Comparison of ENCODE assay signal across 8 cellular contexts in the genomic region with DNA sequence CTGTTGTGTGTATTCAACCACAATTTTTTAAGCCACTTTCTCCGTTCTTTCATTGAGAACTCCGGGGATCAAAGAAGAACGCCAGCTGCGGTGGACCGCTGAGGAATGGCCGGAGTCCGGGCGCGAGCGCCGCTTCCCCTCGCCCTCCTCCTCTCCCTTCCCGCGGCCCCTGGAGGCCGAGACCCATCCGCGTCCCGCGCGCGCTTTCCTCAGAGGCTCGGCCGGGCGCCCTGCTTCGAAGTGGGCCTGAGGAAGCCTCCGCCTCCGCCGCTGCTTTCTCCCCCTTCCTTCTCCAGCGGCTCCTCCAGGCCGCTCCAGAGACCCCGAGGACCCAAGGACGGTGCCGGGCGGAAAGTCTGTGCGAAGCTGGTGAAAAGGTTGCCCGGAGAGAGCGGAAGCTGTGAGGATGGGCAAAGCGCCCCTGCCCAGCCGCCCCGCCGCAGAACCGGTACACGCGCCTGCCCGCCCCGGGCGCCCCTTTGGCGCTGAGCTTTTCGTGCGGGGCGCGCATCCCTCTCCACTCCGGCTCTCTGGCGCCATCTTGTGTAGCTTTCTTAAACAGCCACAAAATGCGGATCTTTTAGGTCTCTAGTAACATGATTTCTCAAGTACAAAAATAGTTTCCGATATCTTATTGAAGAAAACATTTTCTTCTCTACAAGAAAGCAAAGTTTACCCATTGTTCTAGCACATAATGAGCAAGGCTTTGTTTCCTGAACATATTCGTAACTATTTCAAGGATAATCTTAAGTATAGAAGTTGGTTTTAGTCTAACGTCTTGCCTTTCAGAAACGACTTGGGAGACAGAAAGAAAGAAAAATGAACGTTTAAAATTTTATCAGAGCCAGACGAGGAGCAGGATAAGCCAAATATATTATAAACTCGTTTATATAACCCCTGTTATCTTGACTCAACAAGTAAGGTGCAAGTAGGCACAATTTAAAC. TPM values are rescaled to one million over a fixed set of nuclear protein-coding genes. Genes with fewer than 3 reads are reported as not detected.
DNase-seq lines count a peak whose midpoint lies in the region; ATAC-seq and TF ChIP-seq lines count a peak whose summit lies in the region.

No MANE protein-coding gene starts in this region.

- no peak for TF ChIP-seq POLR2A in HCT116 (IDR thresholded peaks at IDR 0.05; ENCODE audit: borderline replicate concordance, extremely low read depth, insufficient read depth, insufficient read length)

- RAD21 ChIA-PET in HCT116 (lab: Charles Lee; ENCODE audit: low non-redundant PET in 1 of 2, low total read pairs in 2 of 2, uncharacterized antibody in 2 of 2, unreplicated experiment in 2 of 2) = interaction anchor here (0.6 to 2.0 kb wide), 4 partner anchors 17 to 193 kb away, joined by 3 to 6 read pairs (median 3); no protein-coding TSS in a partner anchor

- no peaks in the 10 kb centered on the region; a peak in 1 of 4 replicates for H3K9me3 ChIP-seq in HCT116 (ENCODE audit: control insufficient read depth in 1 of 2, insufficient read depth in 1 of 2, low read depth in 1 of 2, low read length in 2 of 2)
- no peaks in the 10 kb centered on the region for H3K9me3 ChIP-seq in right cardiac atrium (ENCODE audit: control insufficient read depth, low read length)

- DNase-seq in GM04503 (ENCODE audit: low read depth) (peak; percentile 8), HCT116 (ENCODE audit: low read depth, low spot score) (peak; percentile 33), NCI-H1105 (lab: John Stamatoyannopoulos, UW) (peak; percentile 37), right cardiac atrium (peak; percentile 74 to 88 (median 86)), pulmonary artery endothelial cell (ENCODE audit: low read depth, low spot score) (peak; percentile 8)

- H3K27ac Mint-ChIP-seq in T-helper 1 cell treated with Interleukin-12 subunit alpha and Interleukin-12 subunit beta and Interleukin-4 antibody, amounts not matched to agents 30 μg/mL and 1 μg/mL, for 36 hours = no peak overlapping the region

- H3K4me1 ChIP-seq in HCT116 (ENCODE audit: control insufficient read depth in 1 of 2, insufficient read depth in 2 of 2, low read length in 2 of 2) (0 out of 4 replicates have a peak, but pooled peaks cover 0 to 3% of the 10 kb centered on the region in 2 experiments), right cardiac atrium (ENCODE audit: control insufficient read depth, insufficient read depth, low read length) (no peaks in the 10 kb centered on the region), urinary bladder (ENCODE audit: insufficient read depth) (no peaks in the 10 kb centered on the region)

- H4K20me1 ChIP-seq in HCT116 (ENCODE audit: insufficient read depth) = no peaks in the 10 kb centered on the region

- peak; percentile 89 for TF ChIP-seq RAD21 in HCT116 (IDR thresholded peaks at IDR 0.05; ENCODE audit: low read depth)

- ATAC-seq in HCT116 = peak; percentile 94
- ATAC-seq in right cardiac atrium = peak; percentile 94

- 2% methylated on average over 62 of the region's 62 CpGs for WGBS in right cardiac atrium
- WGBS in urinary bladder = 2% methylated on average over 62 of the region's 62 CpGs

- BruUV-seq in HCT116 (replicated peaks; lab: Mats Ljungman, UMichigan) = no TSS peak

- peak; percentile 82 to 93 (median 83) for TF ChIP-seq CTCF in HCT116 (IDR thresholded peaks at IDR 0.05 in 2 of 3, conservative IDR thresholded peaks at IDR 0.05 in 1 of 3; ENCODE audit: borderline replicate concordance in 1 of 3, insufficient read depth in 1 of 3, low read depth in 2 of 3, low read length in 2 of 3)

- intact Hi-C loops in HCT116 (cut with micrococcal nuclease) = loop anchor here (1.0 to 2.0 kb wide), 5 partner anchors 20 to 618 kb away; no protein-coding TSS in a partner anchor
- intact Hi-C loops in right cardiac atrium (cut with DNase I) = loop anchor here (2.0 to 10.0 kb wide), 5 partner anchors 100 to 620 kb away; no protein-coding TSS in a partner anchor

- H2AFZ ChIP-seq in HCT116 (ENCODE audit: low read depth, low read length, poor library complexity, severe bottlenecking) = peak overlapping the region; percentile 72

- H3K9me2 ChIP-seq in HCT116 (ENCODE audit: insufficient read depth) = no peaks in the 10 kb centered on the region

- no peak overlapping the region for H3K9ac ChIP-seq in HCT116 (ENCODE audit: low read length)

- CTCF ChIA-PET in HCT116 (lab: Charles Lee) = interaction anchor here (0.6 to 3.1 kb wide), 10 partner anchors 21 to 623 kb away, joined by 3 to 27 read pairs (median 4); no protein-coding TSS in a partner anchor

- H3K27me3 Mint-ChIP-seq in T-helper 1 cell treated with Interleukin-12 subunit alpha and Interleukin-12 subunit beta and Interleukin-4 antibody, amounts not matched to agents 30 μg/mL and 1 μg/mL, for 36 hours (ENCODE audit: low read depth) = peaks cover 27% of the 10 kb centered on the region

- H3K27ac ChIP-seq in HCT116 (ENCODE audit: low read depth, low read length) (no peak overlapping the region), angular gyrus (ENCODE audit: low read depth, low read length) (peak overlapping the region; percentile 40), right cardiac atrium (ENCODE audit: low read length) (peak overlapping the region; percentile 11), urinary bladder (ENCODE audit: low read depth) (peak overlapping the region; percentile 80)

- H3K36me3 ChIP-seq in HCT116 (ENCODE audit: control insufficient read depth in 1 of 2, insufficient read depth in 2 of 2, low read length in 2 of 2) (no peaks in the 10 kb centered on the region), urinary bladder (ENCODE audit: insufficient read depth) (no peaks in the 10 kb centered on the region)

- no peaks in the 10 kb centered on the region for H3K79me2 ChIP-seq in HCT116 (ENCODE audit: insufficient read depth, low read length)

- H3K4me3 Mint-ChIP-seq in T-helper 1 cell treated with Interleukin-12 subunit alpha and Interleukin-12 subunit beta and Interleukin-4 antibody, amounts not matched to agents 30 μg/mL and 1 μg/mL, for 36 hours = peak overlapping the region; percentile 77

- POLR2A ChIA-PET in HCT116 (lab: Charles Lee) = no interaction called here

- H3K27me3 ChIP-seq in HCT116 (ENCODE audit: insufficient read depth, low read length) = no peaks in the 10 kb centered on the region
- H3K27me3 ChIP-seq in right cardiac atrium (ENCODE audit: control insufficient read depth, insufficient read depth) = no peaks in the 10 kb centered on the region

- H3K36me3 Mint-ChIP-seq in T-helper 1 cell treated with Interleukin-12 subunit alpha and Interleukin-12 subunit beta and Interleukin-4 antibody, amounts not matched to agents 30 μg/mL and 1 μg/mL, for 36 hours (ENCODE audit: low read depth) = no peaks in the 10 kb centered on the region

- H3K4me3 ChIP-seq in HCT116 (replicated peaks in 1 of 2; ENCODE audit: low read depth in 1 of 2, low read length in 2 of 2) (peak overlapping the region in 1 of 2 experiments; percentile 0; a peak in 1 of 4 replicates), right cardiac atrium (ENCODE audit: low read length) (peak overlapping the region; percentile 57), urinary bladder (ENCODE audit: low read depth, low read length) (peak overlapping the region; percentile 27)

- H3K4me1 Mint-ChIP-seq in T-helper 1 cell treated with Interleukin-12 subunit alpha and Interleukin-12 subunit beta and Interleukin-4 antibody, amounts not matched to agents 30 μg/mL and 1 μg/mL, for 36 hours (ENCODE audit: low read depth) = peaks cover 7% of the 10 kb centered on the region

- H3K4me2 ChIP-seq in HCT116 (ENCODE audit: low read length) = peak overlapping the region; percentile 68

- H3K9me3 Mint-ChIP-seq in T-helper 1 cell treated with Interleukin-12 subunit alpha and Interleukin-12 subunit beta and Interleukin-4 antibody, amounts not matched to agents 30 μg/mL and 1 μg/mL, for 36 hours = no peaks in the 10 kb centered on the region

TF ChIP-seq in HCT116, 20 proteins besides CTCF, POLR2A, EP300 and RAD21 (continues in another document):
- no peak for TF ChIP-seq EZH2phosphoT487 (IDR thresholded peaks at IDR 0.05; ENCODE audit: borderline replicate concordance)
- TF ChIP-seq, protein P1, sequence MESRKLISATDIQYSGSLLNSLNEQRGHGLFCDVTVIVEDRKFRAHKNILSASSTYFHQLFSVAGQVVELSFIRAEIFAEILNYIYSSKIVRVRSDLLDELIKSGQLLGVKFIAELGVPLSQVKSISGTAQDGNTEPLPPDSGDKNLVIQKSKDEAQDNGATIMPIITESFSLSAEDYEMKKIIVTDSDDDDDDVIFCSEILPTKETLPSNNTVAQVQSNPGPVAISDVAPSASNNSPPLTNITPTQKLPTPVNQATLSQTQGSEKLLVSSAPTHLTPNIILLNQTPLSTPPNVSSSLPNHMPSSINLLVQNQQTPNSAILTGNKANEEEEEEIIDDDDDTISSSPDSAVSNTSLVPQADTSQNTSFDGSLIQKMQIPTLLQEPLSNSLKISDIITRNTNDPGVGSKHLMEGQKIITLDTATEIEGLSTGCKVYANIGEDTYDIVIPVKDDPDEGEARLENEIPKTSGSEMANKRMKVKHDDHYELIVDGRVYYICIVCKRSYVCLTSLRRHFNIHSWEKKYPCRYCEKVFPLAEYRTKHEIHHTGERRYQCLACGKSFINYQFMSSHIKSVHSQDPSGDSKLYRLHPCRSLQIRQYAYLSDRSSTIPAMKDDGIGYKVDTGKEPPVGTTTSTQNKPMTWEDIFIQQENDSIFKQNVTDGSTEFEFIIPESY (IDR thresholded peaks at IDR 0.05; ENCODE audit: extremely low read depth, insufficient replicate concordance, low read length) = no peak
- no peak for TF ChIP-seq YY1 (IDR thresholded peaks at IDR 0.05; ENCODE audit: extremely low read depth, insufficient replicate concordance, low read depth, low read length)
- TF ChIP-seq POLR2AphosphoS5 (IDR thresholded peaks at IDR 0.05; ENCODE audit: low read depth, low read length) = no peak
- no peak for TF ChIP-seq SIN3A (IDR thresholded peaks at IDR 0.05; ENCODE audit: low read depth)
- TF ChIP-seq TCF7L2 (IDR thresholded peaks at IDR 0.05; ENCODE audit: borderline replicate concordance, extremely low read depth, insufficient read depth, insufficient read length) = no peak
- TF ChIP-seq ELF1 (IDR thresholded peaks at IDR 0.05; ENCODE audit: borderline replicate concordance, low read depth) = no peak
- TF ChIP-seq CBX3 (IDR thresholded peaks at IDR 0.05; ENCODE audit: low read depth) = no peak
- no peak for TF ChIP-seq EGR1 (IDR thresholded peaks at IDR 0.05; ENCODE audit: low read depth)
- TF ChIP-seq SRF (IDR thresholded peaks at IDR 0.05; ENCODE audit: low read depth) = no peak
- TF ChIP-seq ZNF274 (IDR thresholded peaks at IDR 0.05; ENCODE audit: low read depth, low read length) = no peak

RNA-seq across cellular contexts. Expression of a gene that starts 59.2 kb away (rescaled TPM):
- total RNA-seq in HCT116 (2021; ENCODE audit: unreplicated experiment) (0.30 TPM), right cardiac atrium (10 to 100 TPM in 2 of 4 donors, 1 to 10 TPM in 2; 6.7 to 13.2 (median 10.3) TPM), pulmonary artery endothelial cell (0.25 and 0.73 TPM in 2 replicates), urinary bladder (26.1 TPM)
- not detected in 2 replicates for polyA plus RNA-seq in HCT116 (2012)
- polyA plus RNA-seq in right cardiac atrium (7.3 TPM), urinary bladder (12.3 TPM)

Comparison
In these comparisons a context has a peak if more than half of its experiments do, and no peak if none do; other contexts are left out.
1. DNase-seq: peak in every context shown above with its lines; median percentile 86 in right cardiac atrium; 37 in NCI-H1105; 33 in HCT116; 8 in GM04503; 8 in pulmonary artery endothelial cell.